19 cellular contexts compared by ENCODE assay signal in genomic region chr13:30363725-30364124, GRCh38. TPM values are rescaled to one million over a fixed set of nuclear protein-coding genes. Genes with fewer than 3 reads are reported as not detected.
A peak's percentile ranks its signal among the peaks of the same experiment; 100 is the strongest.
DNase-seq lines count a peak whose midpoint lies in the region; ATAC-seq, FAIRE-seq and TF ChIP-seq lines count a peak whose summit lies in the region.
"Had no signal": no experiment of that assay in that cellular context is flagged by ENCODE, and none has a peak within 500 bp of the region (broad histone marks: within the 10 kb centered on the region; RNA-seq: fewer than 3 reads in every experiment).

No MANE protein-coding gene starts in this region.

- in situ Hi-C loops in gastrocnemius medialis (cut with MboI; ENCODE audit: low sequenced_read_pairs in 4 of 4) (no loop called here), KBM-7 (cut with MboI; ENCODE audit: low pct_unique_long_range_greater_than_20kb, low sequenced_read_pairs) (no loop called here)

- peaks cover 42 to 97% (median 88%) of the 10 kb centered on the region in 10 experiments for H3K4me1 ChIP-seq in BLaER1 treated with 17β-estradiol and CSF1 and Interleukin-3, amounts not matched to agents 10 nM and 100 nM
- H3K4me1 ChIP-seq in Loucy (ENCODE audit: insufficient read depth, low read length, poor library complexity, severe bottlenecking) (peaks cover 54% of the 10 kb centered on the region), endothelial cell of umbilical vein (ENCODE audit: control insufficient read depth, extremely low read depth, insufficient read depth, low read length) (peaks cover 30% of the 10 kb centered on the region), parathyroid adenoma (no peaks in the 10 kb centered on the region), gastrocnemius medialis (peaks cover 0 to 3% of the 10 kb centered on the region in 2 donors)

- POLR2A ChIA-PET in endothelial cell of umbilical vein (lab: Charles Lee): no interaction called here

- DNase-seq in endothelial cell of umbilical vein (ENCODE audit: low read depth, low spot score) (no peak), gastrocnemius medialis (no peak), KBM-7 (no peak), NCI-H69 (lab: John Stamatoyannopoulos, UW) (no peak), OCI-M1 (lab: John Stamatoyannopoulos, UW) (no peak)
- DNase-seq: activated CD4-positive, alpha-beta T cell treated with anti-CD3 and anti-CD28 coated beads for 1 hour; kidney glomerular epithelial cell; midbrain; substantia nigra; T1000 had no signal

- ATAC-seq in gastrocnemius medialis: no peak
- ATAC-seq: activated naive CD4-positive, alpha-beta T cell treated with anti-CD3 and anti-CD28 coated beads, Interleukin-2, amount 50 U/mL, for 72 hours had no signal

- no peak overlapping the region for H2AFZ ChIP-seq in Loucy (ENCODE audit: low read length)
- peak overlapping the region; percentile 61 for H2AFZ ChIP-seq in endothelial cell of umbilical vein (ENCODE audit: low read depth, low read length)
- H2AFZ ChIP-seq in parathyroid adenoma: peak overlapping the region; percentile 66

- intact Hi-C loops in endothelial cell of umbilical vein (cut with micrococcal nuclease) (loop anchor here (1.0 to 10.0 kb wide), 5 partner anchors 57 to 681 kb away; partner anchors contain the start of genes KATNAL1 and USPL1), gastrocnemius medialis (cut with DNase I; ENCODE audit: low total_unique reads) (no loop called here)

- H3K27me3 ChIP-seq in BLaER1 treated with 17β-estradiol and CSF1 and Interleukin-3, amounts not matched to agents 10 nM and 100 nM: no peaks in the 10 kb centered on the region
- H3K27me3 ChIP-seq in Loucy (ENCODE audit: insufficient read depth, low read length, poor library complexity, severe bottlenecking): no peaks in the 10 kb centered on the region
- no peaks in the 10 kb centered on the region for H3K27me3 ChIP-seq in endothelial cell of umbilical vein (ENCODE audit: control insufficient read depth in 2 of 2, insufficient read depth in 2 of 2, low read length in 2 of 2)
- H3K27me3 ChIP-seq in parathyroid adenoma (ENCODE audit: control insufficient read depth, insufficient read depth, low read length): no peaks in the 10 kb centered on the region
- H3K27me3 ChIP-seq in gastrocnemius medialis: no peaks in the 10 kb centered on the region

- no peak for TF ChIP-seq CTCF in Loucy (conservative IDR thresholded peaks at IDR 0.05; ENCODE audit: low read length)
- TF ChIP-seq CTCF in endothelial cell of umbilical vein (IDR thresholded peaks at IDR 0.05; ENCODE audit: extremely low read depth in 1 of 2, insufficient read depth in 1 of 2, low read depth in 1 of 2, low read length in 2 of 2): no peak
- TF ChIP-seq CTCF in parathyroid adenoma (IDR thresholded peaks at IDR 0.05): no peak
- TF ChIP-seq CTCF in gastrocnemius medialis (IDR thresholded peaks at IDR 0.05 in 4 of 5, conservative IDR thresholded peaks at IDR 0.05 in 1 of 5): no peak

- no peaks in the 10 kb centered on the region for H3K9me1 ChIP-seq in endothelial cell of umbilical vein (replicated peaks; ENCODE audit: control insufficient read depth, extremely low read depth, insufficient read depth, low read length)

- dilution Hi-C loops in endothelial cell of umbilical vein (cut with MboI; ENCODE audit: extremely low pct_ligation_motif_present, low sequenced_read_pairs): no loop called here

- TF ChIP-seq POLR2A in endothelial cell of umbilical vein (IDR thresholded peaks at IDR 0.05; ENCODE audit: low read depth, low read length): no peak
- TF ChIP-seq POLR2A in gastrocnemius medialis (IDR thresholded peaks at IDR 0.05): no peak

- H3K36me3 ChIP-seq in BLaER1 treated with 17β-estradiol and CSF1 and Interleukin-3, amounts not matched to agents 10 nM and 100 nM: peaks cover 0 to 96% (median 28%) of the 10 kb centered on the region in 11 experiments; a peak in 14 of 22 replicates
- peaks cover 86% of the 10 kb centered on the region for H3K36me3 ChIP-seq in Loucy (ENCODE audit: insufficient read depth, low read length)
- no peaks in the 10 kb centered on the region for H3K36me3 ChIP-seq in endothelial cell of umbilical vein (ENCODE audit: control insufficient read depth in 2 of 2, extremely low read depth in 1 of 2, insufficient read depth in 2 of 2, low read length in 2 of 2)
- no peaks in the 10 kb centered on the region for H3K36me3 ChIP-seq in parathyroid adenoma (ENCODE audit: control insufficient read depth, insufficient read depth, low read length)
- H3K36me3 ChIP-seq in gastrocnemius medialis: no peaks in the 10 kb centered on the region

- no peak for FAIRE-seq in endothelial cell of umbilical vein (lab: Jason Lieb, UNC)
- FAIRE-seq: colon had no signal

- CTCF ChIA-PET in endothelial cell of umbilical vein (lab: Charles Lee): no interaction called here

- H3K79me2 ChIP-seq in Loucy (ENCODE audit: insufficient read depth, low read length): peaks cover 85% of the 10 kb centered on the region
- H3K79me2 ChIP-seq in endothelial cell of umbilical vein (ENCODE audit: control insufficient read depth, insufficient read depth, low read length): no peaks in the 10 kb centered on the region
- no peaks in the 10 kb centered on the region for H3K79me2 ChIP-seq in parathyroid adenoma

- peak overlapping the region in 8 of 11 experiments; percentile 46 to 96 (median 72); a peak in 15 of 22 replicates for H3K27ac ChIP-seq in BLaER1 treated with 17β-estradiol and CSF1 and Interleukin-3, amounts not matched to agents 10 nM and 100 nM
- peak overlapping the region; percentile 95 for H3K27ac ChIP-seq in endothelial cell of umbilical vein (ENCODE audit: insufficient read depth, low read depth, low read length)
- no peak overlapping the region for H3K27ac ChIP-seq in parathyroid adenoma
- no peak overlapping the region for H3K27ac ChIP-seq in gastrocnemius medialis

- H4K20me1 ChIP-seq in BLaER1 treated with 17β-estradiol and CSF1 and Interleukin-3, amounts not matched to agents 10 nM and 100 nM: no peaks in the 10 kb centered on the region
- H4K20me1 ChIP-seq in Loucy (ENCODE audit: insufficient read depth, low read length, poor library complexity, severe bottlenecking) (peaks cover 39% of the 10 kb centered on the region), endothelial cell of umbilical vein (replicated peaks; ENCODE audit: control insufficient read depth, extremely low read depth, insufficient read depth, low read length) (no peaks in the 10 kb centered on the region)

- no TSS peak for BruUV-seq in endothelial cell of umbilical vein (replicated peaks; lab: Mats Ljungman, UMichigan)

- peak overlapping the region; percentile 70 to 97 (median 81); a peak in 21 of 22 replicates for H3K4me2 ChIP-seq in BLaER1 treated with 17β-estradiol and CSF1 and Interleukin-3, amounts not matched to agents 10 nM and 100 nM
- H3K4me2 ChIP-seq in Loucy (ENCODE audit: low read depth, low read length, poor library complexity, severe bottlenecking) (peak overlapping the region; percentile 19), endothelial cell of umbilical vein (ENCODE audit: insufficient read depth, low read length) (peak overlapping the region; percentile 28), parathyroid adenoma (ENCODE audit: low read length) (no peak overlapping the region)

- no peaks in the 10 kb centered on the region for H3K9me2 ChIP-seq in Loucy (replicated peaks; ENCODE audit: low read depth, low read length)

- no peak overlapping the region for H3K4me3 ChIP-seq in BLaER1 treated with 17β-estradiol and CSF1 and Interleukin-3, amounts not matched to agents 10 nM and 100 nM
- H3K4me3 ChIP-seq in Loucy (ENCODE audit: low read length, poor library complexity, severe bottlenecking) (no peak overlapping the region), endothelial cell of umbilical vein (replicated peaks in 1 of 3; ENCODE audit: insufficient read depth in 1 of 3, low read depth in 1 of 3, low read length in 3 of 3) (no peak overlapping the region), parathyroid adenoma (ENCODE audit: low read depth, low read length) (no peak overlapping the region), gastrocnemius medialis (no peak overlapping the region)

- no peaks in the 10 kb centered on the region for H3F3A ChIP-seq in Loucy (ENCODE audit: low read depth)

- H3K9ac ChIP-seq in BLaER1 treated with 17β-estradiol and CSF1 and Interleukin-3, amounts not matched to agents 10 nM and 100 nM: peak overlapping the region in 6 of 11 experiments; percentile 16 to 51 (median 37); a peak in 4 of 22 replicates
- H3K9ac ChIP-seq in Loucy (ENCODE audit: low read depth, low read length, poor library complexity, severe bottlenecking): peak overlapping the region; percentile 3
- H3K9ac ChIP-seq in endothelial cell of umbilical vein (replicated peaks; ENCODE audit: extremely low read depth, insufficient read depth, low read length): peak overlapping the region; percentile 84
- H3K9ac ChIP-seq in parathyroid adenoma: no peak overlapping the region

- H3K9me3 ChIP-seq in BLaER1 treated with 17β-estradiol and CSF1 and Interleukin-3, amounts not matched to agents 10 nM and 100 nM (replicated peaks in 1 of 11): peaks cover 0 to 4% (median 0%) of the 10 kb centered on the region in 11 experiments; a peak in 4 of 22 replicates
- H3K9me3 ChIP-seq in Loucy (ENCODE audit: insufficient read depth, low read depth, low read length): no peaks in the 10 kb centered on the region
- no peaks in the 10 kb centered on the region for H3K9me3 ChIP-seq in endothelial cell of umbilical vein (replicated peaks; ENCODE audit: control insufficient read depth, insufficient read depth, low read length)
- H3K9me3 ChIP-seq in parathyroid adenoma (ENCODE audit: control insufficient read depth, low read length): no peaks in the 10 kb centered on the region
- H3K9me3 ChIP-seq in gastrocnemius medialis: no peaks in the 10 kb centered on the region

RNA-seq across cellular contexts. Expression of gene KATNAL1, which starts 56.4 kb away (rescaled TPM):
- 43.1 and 49.2 TPM in 2 replicates for total RNA-seq in endothelial cell of umbilical vein
- 6.9 and 7.2 TPM in 2 replicates for polyA plus RNA-seq in endothelial cell of umbilical vein
- 8.0 and 8.7 TPM in 2 replicates for polyA plus RNA-seq in endothelial cell of umbilical vein (2011; cell fraction: cytosol; rRNA removed)
- 10.5 and 14.5 TPM in 2 replicates for polyA plus RNA-seq in endothelial cell of umbilical vein (2011; cell fraction: nucleus; rRNA removed)
- polyA plus RNA-seq in endothelial cell of umbilical vein (2012): 26.3 and 31.3 TPM in 2 replicates
- 17.0 and 20.2 TPM in 2 replicates for polyA minus RNA-seq in endothelial cell of umbilical vein
- 1.9 TPM for polyA minus RNA-seq in endothelial cell of umbilical vein (2011; cell fraction: cytosol; rRNA and poly(A)+ RNA removed)
- 35.3 and 45.9 TPM in 2 replicates for polyA minus RNA-seq in endothelial cell of umbilical vein (2011; cell fraction: nucleus; rRNA and poly(A)+ RNA removed)
- 10 to 100 TPM; 10.2 to 18.9 (median 12.1) TPM for total RNA-seq in gastrocnemius medialis

RNA-seq across cellular contexts. Expression of gene UBE2L5, which starts 58.6 kb away (rescaled TPM):
- total RNA-seq in endothelial cell of umbilical vein: not detected in 2 replicates
- polyA plus RNA-seq in endothelial cell of umbilical vein: not detected in 2 replicates
- polyA plus RNA-seq in endothelial cell of umbilical vein (2011; cell fraction: cytosol; rRNA removed): not detected in 2 replicates
- polyA plus RNA-seq in endothelial cell of umbilical vein (2011; cell fraction: nucleus; rRNA removed): not detected in 2 replicates
- polyA plus RNA-seq in endothelial cell of umbilical vein (2012): 1.5 and 3.1 TPM in 2 replicates
- polyA minus RNA-seq in endothelial cell of umbilical vein: not detected in 2 replicates
- polyA minus RNA-seq in endothelial cell of umbilical vein (2011; cell fraction: cytosol; rRNA and poly(A)+ RNA removed): not detected
- polyA minus RNA-seq in endothelial cell of umbilical vein (2011; cell fraction: nucleus; rRNA and poly(A)+ RNA removed): not detected in 2 replicates
- total RNA-seq in gastrocnemius medialis: not detected
- total RNA-seq: activated CD8-positive, alpha-beta memory T cell treated with anti-CD3 and anti-CD28 coated beads for 36 hours; H4; MCF 10A; renal cortical epithelial cell had no signal

Comparison
In these comparisons a context has a peak if more than half of its experiments do, and no peak if none do; other contexts are left out.
1. H3K27ac ChIP-seq: peak in BLaER1 treated with 17β-estradiol and CSF1 and Interleukin-3, amounts not matched to agents 10 nM and 100 nM (8 of 11) and endothelial cell of umbilical vein (single experiment); none in parathyroid adenoma (single experiment) and gastrocnemius medialis (0 of 4).